34 cellular contexts compared by ENCODE assay signal in genomic region chr3:167033866-167034265, GRCh38.
"Had no signal": no experiment of that assay in that cellular context is flagged by ENCODE, and none has a peak within 500 bp of the region (broad histone marks: within the 10 kb centered on the region; RNA-seq: fewer than 3 reads in every experiment).

No MANE protein-coding gene starts in this region.

- H3K27me3 ChIP-seq: adrenal gland, ascending aorta, body of pancreas, brain microvascular endothelial cell, breast epithelium, cardiac muscle cell had no signal

- DNase-seq: activated effector memory CD4-positive, alpha-beta T cell treated with anti-CD3 and anti-CD28 coated beads, Interleukin-2, amount 50 U/mL, for 16 hours; activated effector memory CD4-positive, alpha-beta T cell treated with Interleukin-2 at 50 U/mL for 16 hours; activated gamma-delta T cell; activated gamma-delta T cell treated with Interleukin-2 at 50 U/mL for 16 hours; activated naive CD4-positive, alpha-beta T cell; activated naive CD4-positive, alpha-beta T cell treated with anti-CD3 and anti-CD28 coated beads for 36 hours; activated naive CD4-positive, alpha-beta T cell treated with anti-CD3 and anti-CD28 coated beads, Interleukin-2, amount 10 ng/mL, durations not matched to agents 7 days and 5 days; activated naive CD4-positive, alpha-beta T cell treated with anti-CD3 and anti-CD28 coated beads, Interleukin-2, amount 50 U/mL, for 16 hours; activated naive CD4-positive, alpha-beta T cell treated with Interleukin-2 at 50 U/mL for 16 hours; activated naive CD8-positive, alpha-beta T cell treated with anti-CD3 and anti-CD28 coated beads for 36 hours; activated naive CD8-positive, alpha-beta T cell treated with anti-CD3 and anti-CD28 coated beads, Interleukin-2, amount 10 ng/mL, durations not matched to agents 7 days and 5 days; activated naive CD8-positive, alpha-beta T cell treated with anti-CD3 and anti-CD28 coated beads, Interleukin-2, amount 50 U/mL, for 24 hours; activated T-cell treated with anti-CD3 and anti-CD28 coated beads, Interleukin-2, amount 50 U/mL, for 1 hour; activated T-cell treated with anti-CD3 and anti-CD28 coated beads, Interleukin-2, amount 50 U/mL, for 24 hours; activated T-cell treated with anti-CD3 and anti-CD28 coated beads, Interleukin-2, amount 50 U/mL, for 4 hours; activated T-cell treated with anti-CD3 and anti-CD28 coated beads, Interleukin-2, amount 50 U/mL, for 48 hours; activated T-cell treated with anti-CD3 and anti-CD28 coated beads, Interleukin-2, amount 50 U/mL, for 72 hours; adrenal gland; amniotic stem cell; amygdala; anterior cingulate cortex; aorta; body of pancreas; brain microvascular endothelial cell; caudate nucleus; central memory CD4-positive, alpha-beta T cell; cerebellar nuclear complex had no signal

- H3K36me3 ChIP-seq: adrenal gland, ascending aorta, brain microvascular endothelial cell, breast epithelium, cardiac muscle cell had no signal

- FAIRE-seq: astrocyte, bronchial epithelial cell had no signal

- ATAC-seq: activated naive CD4-positive, alpha-beta T cell treated with anti-CD3 and anti-CD28 coated beads, Interleukin-2, amount 50 U/mL, for 72 hours; activated naive CD8-positive, alpha-beta T cell treated with anti-CD3 and anti-CD28 coated beads, Interleukin-2, amount 50 U/mL, for 24 hours; activated T-cell treated with anti-CD3 and anti-CD28 coated beads, Interleukin-2, amount 50 U/mL, for 4 hours; activated T-cell treated with anti-CD3 and anti-CD28 coated beads, Interleukin-2, amount 50 U/mL, for 72 hours; activated T-helper 17 cell treated with anti-CD3 and anti-CD28 coated beads, Interleukin-2, amount 50 U/mL, for 72 hours; body of pancreas had no signal

- H3K4me1 ChIP-seq: adrenal gland, ascending aorta, breast epithelium had no signal

- H3K27ac ChIP-seq: adrenal gland, ascending aorta, body of pancreas, brain microvascular endothelial cell, breast epithelium, cardiac muscle cell had no signal

- H3K4me3 ChIP-seq: adrenal gland, ascending aorta, body of pancreas, breast epithelium, cardiac muscle cell had no signal

- H3K9me3 ChIP-seq: adrenal gland, ascending aorta, body of pancreas, breast epithelium had no signal
